ENCODE assay signal across 8 cellular contexts in genomic region chr19:10286803-10287737, GRCh38. TPM values are rescaled to one million over a fixed set of nuclear protein-coding genes. Genes with fewer than 3 reads are reported as not detected.
DNase-seq lines count a peak whose midpoint lies in the region; ATAC-seq and TF ChIP-seq lines count a peak whose summit lies in the region.

Gene ICAM4, plus strand, starts transcription at chr19:10286955. Its CDS starts 58 bp downstream, at chr19:10287013.

- peaks cover 61% of the 10 kb centered on the region for H3K4me1 Mint-ChIP-seq in activated T-cell treated with anti-CD3 and anti-CD28 coated beads, Interleukin-2, amount 50 U/mL, for 72 hours (ENCODE audit: low read depth)

- peaks cover 38% of the 10 kb centered on the region for H3K27me3 Mint-ChIP-seq in activated T-cell treated with anti-CD3 and anti-CD28 coated beads, Interleukin-2, amount 50 U/mL, for 72 hours (ENCODE audit: low read depth)

- no peaks in the 10 kb centered on the region for H3K4me1 ChIP-seq in BE2C
- H3K4me1 ChIP-seq in HUES6 (ENCODE audit: control insufficient read depth, insufficient read depth, low read length) = peaks cover 19% of the 10 kb centered on the region
- peaks cover 42 to 53% of the 10 kb centered on the region in 2 donors for H3K4me1 ChIP-seq in thoracic aorta (ENCODE audit: control insufficient read depth in 1 of 2, low read depth in 2 of 2)

- TF ChIP-seq CTCF in BE2C (IDR thresholded peaks at IDR 0.05; ENCODE audit: low read depth, low read length) (no peak), thoracic aorta (IDR thresholded peaks at IDR 0.05) (no peak)

- H3K9me3 ChIP-seq in BE2C = no peaks in the 10 kb centered on the region
- H3K9me3 ChIP-seq in HUES6 (ENCODE audit: control insufficient read depth, insufficient read depth, low read depth, low read length) = no peaks in the 10 kb centered on the region
- no peaks in the 10 kb centered on the region for H3K9me3 ChIP-seq in thoracic aorta

- no peak for ATAC-seq in activated T-cell treated with anti-CD3 and anti-CD28 coated beads, Interleukin-2, amount 50 U/mL, for 72 hours (replicated peaks in 1 of 2)
- ATAC-seq in thoracic aorta (ENCODE audit: insufficient number of reproducible peaks, low FRiP score, low read depth) (no peak), HG02571 (IDR thresholded peaks at IDR 0.05; ENCODE audit: unreplicated experiment) (no peak), HG03442 (IDR thresholded peaks at IDR 0.05; ENCODE audit: unreplicated experiment) (no peak)

- H3K4me3 ChIP-seq in BE2C (ENCODE audit: low read depth, low read length) = peak within 1 kb of the TSS; percentile 42
- peak within 1 kb of the TSS; percentile 63 for H3K4me3 ChIP-seq in HUES6 (ENCODE audit: low read depth, low read length)
- H3K4me3 ChIP-seq in thoracic aorta = peak within 1 kb of the TSS; percentile 23

- no peak within 1 kb of the TSS for H3K27ac Mint-ChIP-seq in activated T-cell treated with anti-CD3 and anti-CD28 coated beads, Interleukin-2, amount 50 U/mL, for 72 hours

- H3K9ac ChIP-seq in HUES6 (ENCODE audit: low read length) = no peak within 1 kb of the TSS

- H3K27ac ChIP-seq in HUES6 (ENCODE audit: low read depth, low read length) (no peak within 1 kb of the TSS), thoracic aorta (no peak within 1 kb of the TSS)

- H3K4me3 Mint-ChIP-seq in activated T-cell treated with anti-CD3 and anti-CD28 coated beads, Interleukin-2, amount 50 U/mL, for 72 hours = peak within 1 kb of the TSS; percentile 52 to 71

- H3K36me3 ChIP-seq in BE2C (no peaks in the 10 kb centered on the region), HUES6 (ENCODE audit: control insufficient read depth, insufficient read depth, low read length) (no peaks in the 10 kb centered on the region), thoracic aorta (peaks cover 5% of the 10 kb centered on the region)

- H3K27me3 ChIP-seq in BE2C = peaks cover 46% of the 10 kb centered on the region
- peaks cover 55% of the 10 kb centered on the region for H3K27me3 ChIP-seq in HUES6 (ENCODE audit: control insufficient read depth, insufficient read depth, low read length)
- H3K27me3 ChIP-seq in thoracic aorta (replicated peaks; ENCODE audit: insufficient read depth) = peaks cover 11% of the 10 kb centered on the region

- H3K9me3 Mint-ChIP-seq in activated T-cell treated with anti-CD3 and anti-CD28 coated beads, Interleukin-2, amount 50 U/mL, for 72 hours = no peaks in the 10 kb centered on the region

- peak; percentile 75 for DNase-seq in BE2C
- peak; percentile 42 to 47 for DNase-seq in activated T-cell treated with anti-CD3 and anti-CD28 coated beads, Interleukin-2, amount 50 U/mL, for 72 hours
- peak; percentile 50 for DNase-seq in iPS-NIHi11 (ENCODE audit: low spot score)
- no peak for DNase-seq in thoracic aorta (ENCODE audit: low spot score)
- DNase-seq in Ammon's horn (ENCODE audit: low spot score) = no peak

- H3K36me3 Mint-ChIP-seq in activated T-cell treated with anti-CD3 and anti-CD28 coated beads, Interleukin-2, amount 50 U/mL, for 72 hours (ENCODE audit: insufficient read depth in 2 of 2) = peaks cover 0 to 11% of the 10 kb centered on the region in 2 donors

RNA-seq across cellular contexts. Expression of gene ICAM4, which starts in this region (rescaled TPM):
- 1.2 TPM for polyA plus RNA-seq in BE2C (2012; ENCODE audit: insufficient read depth, insufficient read length, low read depth)
- total RNA-seq in activated T-cell treated with anti-CD3 and anti-CD28 coated beads, Interleukin-2, amount 50 U/mL, for 72 hours = 1 to 10 TPM; 1.5 to 1.9 TPM
- total RNA-seq in thoracic aorta = 1 to 10 TPM in 1 of 2 donors, under 1 TPM in 1; 0.95 to 2.0 TPM

Comparison
In these comparisons a context has a peak if more than half of its experiments do, and no peak if none do; other contexts are left out.
1. DNase-seq: peak in BE2C (single experiment), activated T-cell treated with anti-CD3 and anti-CD28 coated beads, Interleukin-2, amount 50 U/mL, for 72 hours (2 of 2) and iPS-NIHi11 (single experiment); none in thoracic aorta (single experiment) and Ammon's horn (single experiment).
2. Peak in every context shown above with its lines, with median percentiles within 50 percentile points of each other: H3K4me3 ChIP-seq.